In genomic region chr14:100640481-100641273, GRCh38 we compare ENCODE assay signal across 8 cellular contexts. TPM values are rescaled to one million over a fixed set of nuclear protein-coding genes. Genes with fewer than 3 reads are reported as not detected.
DNase-seq lines count a peak whose midpoint lies in the region; ATAC-seq and TF ChIP-seq lines count a peak whose summit lies in the region.

No MANE protein-coding gene starts in this region.

- H3K4me1 Mint-ChIP-seq in neural progenitor cell: peaks cover 13% of the 10 kb centered on the region

- peaks cover 2% of the 10 kb centered on the region for H3K9me3 Mint-ChIP-seq in neural progenitor cell

- no peak overlapping the region for H3K4me3 Mint-ChIP-seq in neural progenitor cell

- H3K36me3 ChIP-seq in Peyer's patch: no peaks in the 10 kb centered on the region
- H3K36me3 ChIP-seq in neural progenitor cell: no peaks in the 10 kb centered on the region

- H3K27me3 ChIP-seq in Peyer's patch: no peaks in the 10 kb centered on the region
- H3K27me3 ChIP-seq in neural progenitor cell: no peaks in the 10 kb centered on the region

- no peaks in the 10 kb centered on the region for H3K79me2 ChIP-seq in neural progenitor cell (ENCODE audit: low read depth)

- ATAC-seq in GM18502 (IDR thresholded peaks at IDR 0.05; ENCODE audit: poor library complexity, unreplicated experiment): peak; percentile 97
- ATAC-seq in HG02840 (IDR thresholded peaks at IDR 0.05; ENCODE audit: low FRiP score, unreplicated experiment): peak; percentile 81

- peaks cover 15% of the 10 kb centered on the region for H3K27me3 Mint-ChIP-seq in neural progenitor cell (ENCODE audit: insufficient read depth, low read depth)

- no peaks in the 10 kb centered on the region for H3K36me3 Mint-ChIP-seq in neural progenitor cell

- H3K9me3 ChIP-seq in Peyer's patch: no peaks in the 10 kb centered on the region
- H3K9me3 ChIP-seq in neural progenitor cell (ENCODE audit: low read depth): no peaks in the 10 kb centered on the region

- H3K4me3 ChIP-seq in Peyer's patch: no peak overlapping the region
- H3K4me3 ChIP-seq in neural progenitor cell: no peak overlapping the region

- no peak for TF ChIP-seq POLR2A in Peyer's patch (IDR thresholded peaks at IDR 0.05)

- H3F3A ChIP-seq in neural progenitor cell (ENCODE audit: low read depth): no peaks in the 10 kb centered on the region

- H3K9ac ChIP-seq in neural progenitor cell: no peak overlapping the region

- H3K4me2 ChIP-seq in neural progenitor cell: no peak overlapping the region

- no peaks in the 10 kb centered on the region for H4K20me1 ChIP-seq in neural progenitor cell (ENCODE audit: low read depth)

- H2AFZ ChIP-seq in neural progenitor cell (replicated peaks): no peak overlapping the region

- DNase-seq in Peyer's patch: peak in 2 of 3 donors; percentile 62 to 86
- peak; percentile 72 for DNase-seq in activated naive CD4-positive, alpha-beta T cell treated with Interleukin-2 at 50 U/mL for 16 hours
- DNase-seq in stimulated activated CD4-positive, alpha-beta T cell treated with anti-CD3 and anti-CD28 coated beads, Interleukin-2, amount 100 ng/mL, for 24 hours: peak; percentile 70 to 81
- DNase-seq in NCI-H2171 (lab: John Stamatoyannopoulos, UW): no peak
- no peak for DNase-seq in NCI-H1694 treated with DMSO at 0.1 percent for 48 hours (lab: John Stamatoyannopoulos, UW)
- DNase-seq in neural progenitor cell (ENCODE audit: low spot score): no peak

- H3K27ac Mint-ChIP-seq in neural progenitor cell: no peak overlapping the region

- H3K4me1 ChIP-seq in Peyer's patch (peaks cover 4 to 46% (median 5%) of the 10 kb centered on the region in 4 donors), neural progenitor cell (peaks cover 7% of the 10 kb centered on the region)

- TF ChIP-seq CTCF in Peyer's patch (IDR thresholded peaks at IDR 0.05) (peak in 1 of 6 experiments; percentile 5), neural progenitor cell (IDR thresholded peaks at IDR 0.05) (no peak)

- H3K27ac ChIP-seq in Peyer's patch: peak overlapping the region in 2 of 4 donors; percentile 81 to 87
- H3K27ac ChIP-seq in neural progenitor cell: no peak overlapping the region

RNA-seq across cellular contexts. Expression of gene BEGAIN, which starts 53.5 kb away (rescaled TPM):
- total RNA-seq in Peyer's patch (10 to 100 TPM in 1 of 4 donors, 1 to 10 TPM in 2, not detected in 1; 1.6 to 31.8 (median 6.6) TPM), neural progenitor cell (ENCODE audit: low replicate concordance) (4.0 and 13.4 TPM in 2 replicates)

Comparison
In these comparisons a context has a peak if more than half of its experiments do, and no peak if none do; other contexts are left out.
1. DNase-seq: peak in Peyer's patch (2 of 3), activated naive CD4-positive, alpha-beta T cell treated with Interleukin-2 at 50 U/mL for 16 hours (single experiment) and stimulated activated CD4-positive, alpha-beta T cell treated with anti-CD3 and anti-CD28 coated beads, Interleukin-2, amount 100 ng/mL, for 24 hours (2 of 2); none in NCI-H2171 (single experiment), NCI-H1694 treated with DMSO at 0.1 percent for 48 hours (single experiment) and neural progenitor cell (single experiment).